ENCODE assay signal across 12 cellular contexts in the genomic region with DNA sequence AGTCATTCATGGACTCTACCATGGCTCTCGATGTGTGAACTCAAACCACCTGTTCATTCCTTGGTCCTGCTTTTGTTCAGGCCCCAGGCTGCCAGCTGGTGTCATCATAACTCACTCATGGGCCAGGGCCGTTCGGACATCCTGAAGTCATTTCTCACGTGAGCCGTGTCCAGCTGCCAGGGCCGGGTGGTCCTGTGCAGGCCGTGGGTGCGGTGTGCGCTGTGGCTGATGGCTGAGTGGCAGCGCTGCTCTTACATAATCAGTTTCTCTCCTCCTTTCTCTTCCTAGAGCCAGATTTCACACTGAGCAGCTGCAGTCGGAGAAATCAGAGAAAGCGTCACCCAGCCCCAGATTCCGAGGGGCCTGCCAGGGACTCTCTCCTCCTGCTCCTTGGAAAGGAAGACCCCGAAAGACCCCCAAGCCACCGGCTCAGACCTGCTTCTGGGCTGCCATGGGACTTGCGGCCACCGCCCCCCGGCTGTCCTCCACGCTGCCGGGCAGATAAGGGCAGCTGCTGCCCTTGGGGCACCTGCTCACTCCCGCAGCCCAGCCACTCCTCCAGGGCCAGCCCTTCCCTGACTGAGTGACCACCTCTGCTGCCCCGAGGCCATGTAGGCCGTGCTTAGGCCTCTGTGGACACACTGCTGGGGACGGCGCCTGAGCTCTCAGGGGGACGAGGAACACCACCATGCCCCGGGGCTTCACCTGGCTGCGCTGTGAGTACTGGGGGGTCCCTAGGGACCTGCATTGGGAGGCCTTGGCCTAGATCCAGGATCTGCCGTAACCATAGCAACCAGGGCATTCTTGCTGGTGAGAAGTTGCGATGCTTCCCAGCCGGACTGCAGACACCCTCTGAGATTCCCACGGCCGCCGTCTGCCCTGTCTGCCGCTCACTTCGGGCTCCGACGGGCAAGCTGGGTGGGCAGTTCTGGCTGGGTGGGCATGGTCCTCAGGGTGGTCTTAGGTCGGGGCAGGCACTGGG. TPM values are rescaled to one million over a fixed set of nuclear protein-coding genes. Genes with fewer than 3 reads are reported as not detected.
A peak's percentile ranks its signal among the peaks of the same experiment; 100 is the strongest.
DNase-seq lines count a peak whose midpoint lies in the region; ATAC-seq and TF ChIP-seq lines count a peak whose summit lies in the region.
"Had no signal": no experiment of that assay in that cellular context is flagged by ENCODE, and none has a peak within 500 bp of the region (broad histone marks: within the 10 kb centered on the region; RNA-seq: fewer than 3 reads in every experiment).

A gene (plus strand): TSS at position 300 of the 982 bp plus-strand sequence. CDS start 389 bp downstream, at position 689.

- no peaks in the 10 kb centered on the region for H3K36me3 ChIP-seq in DOHH2 (ENCODE audit: control insufficient read depth, low read length)
- H3K36me3 ChIP-seq in esophagus muscularis mucosa: no peaks in the 10 kb centered on the region

- WGBS in esophagus muscularis mucosa: 59% methylated on average over 22 of the region's 39 CpGs

- no peaks in the 10 kb centered on the region for H3K27me3 Mint-ChIP-seq in osteocyte (ENCODE audit: unreplicated experiment)
- H3K27me3 Mint-ChIP-seq in activated T-cell treated with anti-CD3 and anti-CD28 coated beads, Interleukin-2, amount 50 U/mL, for 24 hours: no peaks in the 10 kb centered on the region

- no peak for ATAC-seq in activated naive CD4-positive, alpha-beta T cell treated with anti-CD3 and anti-CD28 coated beads, Interleukin-2, amount 50 U/mL, for 72 hours
- ATAC-seq: HCT116 had no signal

- H3K36me3 Mint-ChIP-seq in osteocyte (ENCODE audit: unreplicated experiment): no peaks in the 10 kb centered on the region
- H3K36me3 Mint-ChIP-seq in activated naive CD4-positive, alpha-beta T cell treated with anti-CD3 and anti-CD28 coated beads, Interleukin-2, amount 50 U/mL, for 72 hours: no peaks in the 10 kb centered on the region
- no peaks in the 10 kb centered on the region for H3K36me3 Mint-ChIP-seq in activated T-cell treated with anti-CD3 and anti-CD28 coated beads, Interleukin-2, amount 50 U/mL, for 24 hours (ENCODE audit: low read depth)
- H3K36me3 Mint-ChIP-seq: CD8-positive, alpha-beta memory T cell had no signal

- TF ChIP-seq CTCF in DOHH2 (IDR thresholded peaks at IDR 0.05; ENCODE audit: low read depth, low read length, poor library complexity, severe bottlenecking) (no peak), esophagus muscularis mucosa (IDR thresholded peaks at IDR 0.05) (no peak), osteocyte (IDR thresholded peaks at IDR 0.05) (no peak)

- no peaks in the 10 kb centered on the region for H3K9me2 ChIP-seq in DOHH2 (replicated peaks; ENCODE audit: control insufficient read depth, low read length)

- DNase-seq in NCI-H524 treated with DMSO at 0.1 percent for 48 hours (lab: John Stamatoyannopoulos, UW) (peak; percentile 30), esophagus muscularis mucosa (ENCODE audit: extremely low spot score) (no peak), osteocyte (ENCODE audit: extremely low spot score, unreplicated experiment) (no peak), ureter (ENCODE audit: low spot score) (no peak)
- DNase-seq in stimulated activated CD4-positive, alpha-beta T cell treated with anti-CD3 and anti-CD28 coated beads, Interleukin-2, amount 100 ng/mL, for 24 hours: no peak
- no peak for DNase-seq in activated naive CD4-positive, alpha-beta T cell treated with anti-CD3 and anti-CD28 coated beads, Interleukin-2, amount 50 U/mL, for 72 hours (ENCODE audit: low spot score in 2 of 2)
- DNase-seq in activated T-cell treated with anti-CD3 and anti-CD28 coated beads, Interleukin-2, amount 50 U/mL, for 24 hours: no peak
- DNase-seq: CD8-positive, alpha-beta memory T cell; NCI-H748 treated with DMSO at 0.1 percent for 48 hours had no signal

- H3K4me3 ChIP-seq in DOHH2 (ENCODE audit: low read length): no peak within 1 kb of the TSS
- H3K4me3 ChIP-seq in esophagus muscularis mucosa: peak within 1 kb of the TSS in 3 of 4 donors; percentile 14 to 40 (median 21)

- H3K79me2 ChIP-seq in DOHH2 (ENCODE audit: control insufficient read depth, low read length): no peaks in the 10 kb centered on the region

- H3K27me3 ChIP-seq in DOHH2 (ENCODE audit: control insufficient read depth, low read length) (no peaks in the 10 kb centered on the region), esophagus muscularis mucosa (no peaks in the 10 kb centered on the region)

- H3K9me3 ChIP-seq in DOHH2 (ENCODE audit: control insufficient read depth, insufficient read depth, low read length): peaks cover 3% of the 10 kb centered on the region; the same call in 1 of the 2 replicates
- no peaks in the 10 kb centered on the region for H3K9me3 ChIP-seq in esophagus muscularis mucosa

- peak within 1 kb of the TSS; percentile 40; the same call in 1 of the 2 replicates for H3K4me2 ChIP-seq in DOHH2 (ENCODE audit: low read length)

- peaks cover 47% of the 10 kb centered on the region for H3K4me1 Mint-ChIP-seq in osteocyte (ENCODE audit: unreplicated experiment)
- no peaks in the 10 kb centered on the region for H3K4me1 Mint-ChIP-seq in activated T-cell treated with anti-CD3 and anti-CD28 coated beads, Interleukin-2, amount 50 U/mL, for 24 hours (ENCODE audit: low read depth)
- H3K4me1 Mint-ChIP-seq: CD8-positive, alpha-beta memory T cell had no signal

- no peak for TF ChIP-seq POLR2A in esophagus muscularis mucosa (IDR thresholded peaks at IDR 0.05; ENCODE audit: low read depth)

- intact Hi-C loops in esophagus muscularis mucosa (cut with DNase I): no loop called here

- TF ChIP-seq EP300 in esophagus muscularis mucosa (IDR thresholded peaks at IDR 0.05): no peak

- H3F3A ChIP-seq in DOHH2 (ENCODE audit: control insufficient read depth, insufficient read depth): peaks cover 7% of the 10 kb centered on the region

- no peak within 1 kb of the TSS for H3K27ac ChIP-seq in DOHH2 (ENCODE audit: low read depth, low read length)
- peak within 1 kb of the TSS; percentile 21 to 69 (median 51) for H3K27ac ChIP-seq in esophagus muscularis mucosa (replicated peaks in 1 of 4)

- peak within 1 kb of the TSS; percentile 84 for H3K27ac Mint-ChIP-seq in osteocyte (ENCODE audit: unreplicated experiment)
- H3K27ac Mint-ChIP-seq in activated naive CD4-positive, alpha-beta T cell treated with anti-CD3 and anti-CD28 coated beads, Interleukin-2, amount 50 U/mL, for 72 hours: peak within 1 kb of the TSS in 1 of 2 donors; percentile 68
- H3K27ac Mint-ChIP-seq in activated T-cell treated with anti-CD3 and anti-CD28 coated beads, Interleukin-2, amount 50 U/mL, for 24 hours: no peak within 1 kb of the TSS
- H3K27ac Mint-ChIP-seq: activated T-helper 1 cell treated with anti-CD3 and anti-CD28 coated beads, Interleukin-12 subunit alpha, Interleukin-12 subunit beta, Interleukin-2, Interleukin-4 antibody, amounts not matched to agents 30 ng/mL and 10 ng/mL and 1 ng/mL, durations not matched to agents 14 hours and 24 hours and 36 hours had no signal

- no peak within 1 kb of the TSS for H3K4me3 Mint-ChIP-seq in osteocyte (ENCODE audit: unreplicated experiment)
- H3K4me3 Mint-ChIP-seq in activated T-cell treated with anti-CD3 and anti-CD28 coated beads, Interleukin-2, amount 50 U/mL, for 24 hours: no peak within 1 kb of the TSS
- H3K4me3 Mint-ChIP-seq: activated T-helper 1 cell treated with anti-CD3 and anti-CD28 coated beads, Interleukin-12 subunit alpha, Interleukin-12 subunit beta, Interleukin-2, Interleukin-4 antibody, amounts not matched to agents 30 ng/mL and 10 ng/mL and 1 ng/mL, durations not matched to agents 14 hours and 24 hours and 36 hours; CD8-positive, alpha-beta memory T cell had no signal

- no peaks in the 10 kb centered on the region for H4K20me1 ChIP-seq in DOHH2 (ENCODE audit: control insufficient read depth, insufficient read depth, low read depth, low read length)

- H3K9me3 Mint-ChIP-seq in osteocyte (ENCODE audit: unreplicated experiment): no peaks in the 10 kb centered on the region
- no peaks in the 10 kb centered on the region for H3K9me3 Mint-ChIP-seq in activated naive CD4-positive, alpha-beta T cell treated with anti-CD3 and anti-CD28 coated beads, Interleukin-2, amount 50 U/mL, for 72 hours
- no peaks in the 10 kb centered on the region for H3K9me3 Mint-ChIP-seq in activated T-cell treated with anti-CD3 and anti-CD28 coated beads, Interleukin-2, amount 50 U/mL, for 24 hours
- H3K9me3 Mint-ChIP-seq: activated T-helper 1 cell treated with anti-CD3 and anti-CD28 coated beads, Interleukin-12 subunit alpha, Interleukin-12 subunit beta, Interleukin-2, Interleukin-4 antibody, amounts not matched to agents 30 ng/mL and 10 ng/mL and 1 ng/mL, durations not matched to agents 14 hours and 24 hours and 36 hours; CD8-positive, alpha-beta memory T cell had no signal

- H3K4me1 ChIP-seq in DOHH2 (ENCODE audit: control insufficient read depth, low read length): peaks cover 9% of the 10 kb centered on the region
- H3K4me1 ChIP-seq in esophagus muscularis mucosa: peaks cover 0 to 15% (median 10%) of the 10 kb centered on the region in 4 donors

RNA-seq across cellular contexts. Expression of the gene that starts here (rescaled TPM):
- total RNA-seq in esophagus muscularis mucosa (1 to 10 TPM; 1.7 to 4.7 (median 3.4) TPM), osteocyte (12.7 and 14.3 TPM in 2 replicates), ureter (3.7 TPM)
- total RNA-seq in activated naive CD4-positive, alpha-beta T cell treated with anti-CD3 and anti-CD28 coated beads, Interleukin-2, amount 50 U/mL, for 72 hours: not detected
- total RNA-seq: activated T-helper 1 cell treated with anti-CD3 and anti-CD28 coated beads, Interleukin-12 subunit alpha, Interleukin-12 subunit beta, Interleukin-2, Interleukin-4 antibody, amounts not matched to agents 30 ng/mL and 10 ng/mL and 1 ng/mL, durations not matched to agents 14 hours and 24 hours and 36 hours; CD8-positive, alpha-beta memory T cell had no signal
